Comparison of ENCODE assay signal across 10 cellular contexts in genomic region chr2:201420442-201421113, GRCh38. TPM values are rescaled to one million over a fixed set of nuclear protein-coding genes. Genes with fewer than 3 reads are reported as not detected.
A peak's percentile ranks its signal among the peaks of the same experiment; 100 is the strongest.
DNase-seq lines count a peak whose midpoint lies in the region; FAIRE-seq and TF ChIP-seq lines count a peak whose summit lies in the region.
"Had no signal": no experiment of that assay in that cellular context is flagged by ENCODE, and none has a peak within 500 bp of the region (broad histone marks: within the 10 kb centered on the region; RNA-seq: fewer than 3 reads in every experiment).

No MANE protein-coding gene starts in this region.

- peak; percentile 63 for FAIRE-seq in G401.6 (lab: Jason Lieb, UNC)

- TF ChIP-seq CTCF in retinal pigment epithelial cell (conservative IDR thresholded peaks at IDR 0.05; ENCODE audit: low read depth, low read length), result no peak
- no peak for TF ChIP-seq CTCF in transverse colon (IDR thresholded peaks at IDR 0.05)

- H3K4me3 ChIP-seq in retinal pigment epithelial cell (ENCODE audit: low read length) (no peak overlapping the region), H7 (ENCODE audit: insufficient read depth, low read depth, low read length) (no peak overlapping the region), transverse colon (no peak overlapping the region)
- H3K4me3 ChIP-seq: SK-N-MC had no signal

- intact Hi-C loops in transverse colon (cut with DNase I; ENCODE audit: low total_unique reads), result no loop called here

- DNase-seq in RKO (ENCODE audit: low spot score), result peak; percentile 49
- peak; percentile 77 for DNase-seq in epithelial cell of prostate (ENCODE audit: low read depth, low spot score)
- DNase-seq in retinal pigment epithelial cell (ENCODE audit: low read depth), result peak; percentile 94
- DNase-seq in NCI-H2227 treated with DMSO at 0.1 percent for 48 hours (lab: John Stamatoyannopoulos, UW), result no peak
- DNase-seq in H7, result no peak
- no peak for DNase-seq in transverse colon
- no peak for DNase-seq in stimulated activated CD4-positive, alpha-beta T cell treated with anti-CD3 and anti-CD28 coated beads, Interleukin-15, amount 100 ng/mL, for 24 hours
- DNase-seq: NCI-H2081 had no signal

- TF ChIP-seq EP300 in transverse colon (IDR thresholded peaks at IDR 0.05; ENCODE audit: low read depth), result no peak

- H3K27me3 ChIP-seq in H7 (ENCODE audit: control insufficient read depth, insufficient read depth, low read length), result no peaks in the 10 kb centered on the region
- H3K27me3 ChIP-seq in transverse colon, result no peaks in the 10 kb centered on the region

- H3K36me3 ChIP-seq in H7 (replicated peaks; ENCODE audit: control insufficient read depth, insufficient read depth, low read length) (no peaks in the 10 kb centered on the region; the same call in 1 of the 2 replicates), transverse colon (no peaks in the 10 kb centered on the region)

- H3K4me1 ChIP-seq in transverse colon, result peaks cover 6 to 52% (median 18%) of the 10 kb centered on the region in 4 donors

- no peaks in the 10 kb centered on the region for H3K9me3 ChIP-seq in transverse colon

- H3K27ac ChIP-seq in epithelial cell of prostate, result peak overlapping the region; percentile 60
- H3K27ac ChIP-seq in transverse colon, result peak overlapping the region in 1 of 4 donors; percentile 4
- H3K27ac ChIP-seq: SK-N-MC had no signal

- in situ Hi-C loops in transverse colon (cut with MboI; ENCODE audit: low pct_ligation_motif_present in 1 of 4, low pct_unique_long_range_greater_than_20kb in 1 of 4, low sequenced_read_pairs in 3 of 4), result no loop called here

- no peak for TF ChIP-seq POLR2A in transverse colon (IDR thresholded peaks at IDR 0.05)

- WGBS in transverse colon (ENCODE audit: low coverage in 1 of 2), 2 donors, result 67 to 74% methylated on average over 3 of the region's 3 CpGs

RNA-seq across cellular contexts. Expression of gene TRAK2, which starts 30.7 kb away (rescaled TPM):
- total RNA-seq in H7 (2014; rRNA removed; shearing (Covaris generic)), result 9.0 and 11.4 TPM in 2 replicates
- 10 to 100 TPM; 41.5 to 78.9 (median 54.5) TPM for total RNA-seq in transverse colon

RNA-seq across cellular contexts. Expression of gene STRADB, which starts 31.0 kb away (rescaled TPM):
- 45.9 and 49.1 TPM in 2 replicates for total RNA-seq in H7 (2014; rRNA removed; shearing (Covaris generic))
- total RNA-seq in transverse colon, result 100 to 1,000 TPM in 2 of 4 donors, 10 to 100 TPM in 2; 36.2 to 175 (median 98.5) TPM

Comparison
In these comparisons a context has a peak if more than half of its experiments do, and no peak if none do; other contexts are left out.
1. DNase-seq: peak in RKO (single experiment), epithelial cell of prostate (single experiment) and retinal pigment epithelial cell (single experiment); none in NCI-H2227 treated with DMSO at 0.1 percent for 48 hours (single experiment), H7 (single experiment), transverse colon (single experiment) and stimulated activated CD4-positive, alpha-beta T cell treated with anti-CD3 and anti-CD28 coated beads, Interleukin-15, amount 100 ng/mL, for 24 hours (single experiment).